Comparison of ENCODE assay signal across 3 cellular contexts in genomic region chr17:4548721-4549531, GRCh38.
A peak's percentile ranks its signal among the peaks of the same experiment; 100 is the strongest.
TF ChIP-seq lines count a peak whose summit lies in the region.

No MANE protein-coding gene starts in this region.

TF ChIP-seq in SK-N-SH, 30 proteins besides CTCF, POLR2A, EP300 and RAD21:
- no peak for TF ChIP-seq YY1 (IDR thresholded peaks at IDR 0.05; ENCODE audit: low read depth)
- no peak for TF ChIP-seq GATA2 (CRISPR knock-in tag; IDR thresholded peaks at IDR 0.05)
- TF ChIP-seq FOXJ3 (CRISPR knock-in tag; IDR thresholded peaks at IDR 0.05) = no peak
- no peak for TF ChIP-seq GABPA (IDR thresholded peaks at IDR 0.05; ENCODE audit: low read depth)
- peak; percentile 6; the same call in 1 of the 2 replicates for TF ChIP-seq NFIC (IDR thresholded peaks at IDR 0.05; ENCODE audit: borderline replicate concordance)
- TF ChIP-seq FOSL2 (IDR thresholded peaks at IDR 0.05; ENCODE audit: borderline replicate concordance, low read depth) = no peak
- no peak for TF ChIP-seq SIN3A (IDR thresholded peaks at IDR 0.05; ENCODE audit: borderline replicate concordance, low read depth, low read length)
- no peak for TF ChIP-seq CHD2 (IDR thresholded peaks at IDR 0.05; ENCODE audit: low read length, partially characterized antibody)

TF ChIP-seq in SK-N-SH treated with all-trans-retinoic acid at 6 μM for 48 hours, 23 proteins besides CTCF, POLR2A, EP300 and RAD21:
- TF ChIP-seq ZFP30 (CRISPR knock-in tag; IDR thresholded peaks at IDR 0.05) (no peak), CSRNP3 (CRISPR knock-in tag; IDR thresholded peaks at IDR 0.05) (no peak), ZNF8 (CRISPR knock-in tag; IDR thresholded peaks at IDR 0.05) (no peak), ESRRG (CRISPR knock-in tag; IDR thresholded peaks at IDR 0.05) (no peak)

TF ChIP-seq in IMR-90, 13 proteins besides CTCF, POLR2A, EP300 and RAD21:
- TF ChIP-seq BHLHE40 (IDR thresholded peaks at IDR 0.05; ENCODE audit: low read depth, low read length) (no peak), RFX5 (IDR thresholded peaks at IDR 0.05; ENCODE audit: low read depth, low read length) (no peak), MXI1 (IDR thresholded peaks at IDR 0.05; ENCODE audit: borderline replicate concordance, low read depth, low read length) (no peak), ELK1 (IDR thresholded peaks at IDR 0.05; ENCODE audit: borderline replicate concordance, low read depth, low read length) (no peak), NFE2L2 (IDR thresholded peaks at IDR 0.05; ENCODE audit: low read depth, low read length) (no peak), MAZ (IDR thresholded peaks at IDR 0.05; ENCODE audit: borderline replicate concordance, low read depth, low read length) (no peak), SMC3 (IDR thresholded peaks at IDR 0.05; ENCODE audit: low read depth, low read length) (no peak), USF2 (IDR thresholded peaks at IDR 0.05; ENCODE audit: low read depth, low read length) (no peak), MAFK (IDR thresholded peaks at IDR 0.05; ENCODE audit: low read depth, low read length) (no peak), RCOR1 (IDR thresholded peaks at IDR 0.05; ENCODE audit: insufficient replicate concordance, low read length) (no peak), CEBPB (IDR thresholded peaks at IDR 0.05; ENCODE audit: low read depth, low read length) (no peak)
